In the genomic region with DNA sequence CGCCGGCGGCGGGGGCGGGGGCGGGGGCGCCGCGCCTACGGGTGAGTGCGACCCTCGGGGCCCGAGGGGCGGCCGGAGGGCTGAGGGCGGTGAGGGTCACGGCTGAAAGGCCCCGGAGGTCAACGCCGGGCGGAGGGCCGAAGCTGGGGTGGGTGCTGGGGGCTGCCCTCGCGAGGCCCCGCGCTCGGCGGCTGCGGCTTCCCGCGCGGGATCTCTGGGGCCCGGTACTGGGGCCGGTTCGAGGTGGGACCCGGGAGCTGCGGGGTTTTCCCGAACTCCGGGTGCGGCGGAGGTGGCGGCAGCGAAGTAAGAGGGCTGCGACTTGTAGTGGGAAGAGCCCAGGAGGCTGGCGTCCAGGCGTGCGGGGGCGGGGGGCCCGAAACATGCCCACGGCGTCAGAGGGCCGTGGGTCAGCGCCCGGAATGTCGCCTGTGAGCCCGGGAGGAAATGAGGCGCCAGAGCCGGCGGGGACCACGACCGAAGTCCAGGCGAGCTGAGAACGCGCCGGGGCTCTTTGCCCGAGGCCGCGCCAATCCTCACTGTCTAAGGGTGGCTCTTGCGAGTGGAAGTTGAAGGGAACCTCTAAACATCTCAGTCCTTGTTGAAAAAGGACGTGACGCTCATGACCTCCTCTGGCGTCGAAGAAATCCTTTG, we compare ENCODE assay signal across 8 cellular contexts. TPM values are rescaled to one million over a fixed set of nuclear protein-coding genes. Genes with fewer than 3 reads are reported as not detected.
DNase-seq lines count a peak whose midpoint lies in the region; ATAC-seq and TF ChIP-seq lines count a peak whose summit lies in the region.

No MANE protein-coding gene starts in this region.

- peak overlapping the region; percentile 76 for H3K9ac ChIP-seq in NT2/D1 (ENCODE audit: insufficient read length, low read depth)

- POLR2A ChIA-PET in AG04449 (lab: Yijun Ruan, JAX), result interaction anchor here (0.6 kb wide), 1 partner anchor 108 kb away, joined by 3 read pairs; no protein-coding TSS in a partner anchor

- WGBS in ectodermal cell, 2 experiments, result 1% methylated on average over 69 to 72 of the region's 73 CpGs

- H3K27ac ChIP-seq in ectodermal cell (ENCODE audit: insufficient read depth, low read depth, low read length, poor library complexity, severe bottlenecking) (no peak overlapping the region), uterus (peak overlapping the region; percentile 82 to 87)

- H3K36me3 ChIP-seq in NT2/D1 (ENCODE audit: insufficient read depth, insufficient read length, low read length), result no peaks in the 10 kb centered on the region
- no peaks in the 10 kb centered on the region for H3K36me3 ChIP-seq in ectodermal cell (ENCODE audit: control insufficient read depth, insufficient read depth, low read length)
- H3K36me3 ChIP-seq in uterus, result no peaks in the 10 kb centered on the region

- intact Hi-C loops in uterus (cut with DNase I; ENCODE audit: low total_unique reads), result no loop called here

- peaks cover 17% of the 10 kb centered on the region for H3K4me1 Mint-ChIP-seq in mesothelial cell of epicardium

- CTCF ChIA-PET in AG04449 (lab: Yijun Ruan, JAX), result interaction anchor here (1.0 kb wide), 1 partner anchor 95 kb away, joined by 3 read pairs; no protein-coding TSS in a partner anchor

- peak in 1 of 2 donors; percentile 24 for TF ChIP-seq POLR2A in uterus (IDR thresholded peaks at IDR 0.05)

- no peaks in the 10 kb centered on the region for H3K27me3 Mint-ChIP-seq in mesothelial cell of epicardium (ENCODE audit: low read depth)

- peak; percentile 18 for ATAC-seq in GM18907 (IDR thresholded peaks at IDR 0.05; ENCODE audit: unreplicated experiment)

- no peak for TF ChIP-seq CTCF in AG04449 (IDR thresholded peaks at IDR 0.05; ENCODE audit: insufficient read depth, low read length, missing control alignments)
- TF ChIP-seq CTCF in mesothelial cell of epicardium (IDR thresholded peaks at IDR 0.05; ENCODE audit: unreplicated experiment), result no peak
- no peak for TF ChIP-seq CTCF in uterus (IDR thresholded peaks at IDR 0.05)
- TF ChIP-seq CTCF in GM10266 (IDR thresholded peaks at IDR 0.05; ENCODE audit: control insufficient read depth, insufficient read depth, low read depth, missing control alignments), result no peak

- peak overlapping the region; percentile 74 for H3K4me3 Mint-ChIP-seq in mesothelial cell of epicardium

- no peaks in the 10 kb centered on the region for H3K4me1 ChIP-seq in NT2/D1 (ENCODE audit: insufficient read depth, insufficient read length)
- H3K4me1 ChIP-seq in ectodermal cell (ENCODE audit: control insufficient read depth, insufficient read depth, low read length), result no peaks in the 10 kb centered on the region
- H3K4me1 ChIP-seq in uterus, result no peaks in the 10 kb centered on the region

- peak overlapping the region; percentile 61 for H3K4me3 ChIP-seq in AG04449 (ENCODE audit: low read depth, low read length)
- peak overlapping the region; percentile 55 for H3K4me3 ChIP-seq in NT2/D1 (ENCODE audit: insufficient read length, low read depth)
- H3K4me3 ChIP-seq in ectodermal cell (ENCODE audit: insufficient read depth, low read depth, low read length), result peak overlapping the region; percentile 51
- H3K4me3 ChIP-seq in uterus, result peak overlapping the region; percentile 40 to 70

- peaks cover 18% of the 10 kb centered on the region for H3K9me3 Mint-ChIP-seq in mesothelial cell of epicardium

- H3K36me3 Mint-ChIP-seq in mesothelial cell of epicardium, result no peaks in the 10 kb centered on the region

- H3K9me3 ChIP-seq in NT2/D1 (ENCODE audit: insufficient read depth, low read length), result no peaks in the 10 kb centered on the region
- H3K9me3 ChIP-seq in ectodermal cell (ENCODE audit: control insufficient read depth, low read length), result no peaks in the 10 kb centered on the region
- H3K9me3 ChIP-seq in uterus, result no peaks in the 10 kb centered on the region

- DNase-seq in AG04449 (ENCODE audit: low read depth, low spot score) (no peak), NT2/D1 (ENCODE audit: low read depth, low spot score) (no peak), mesothelial cell of epicardium (ENCODE audit: low spot score in 2 of 2, unreplicated experiment in 2 of 2) (peak in 1 of 2 experiments; percentile 43), uterus (peak; percentile 25 to 37), GM10266 (ENCODE audit: extremely low spot score) (no peak), activated gamma-delta T cell (lab: John Stamatoyannopoulos, UW) (no peak)

- H3K27ac Mint-ChIP-seq in mesothelial cell of epicardium, result peak overlapping the region; percentile 43

- H3K27me3 ChIP-seq in NT2/D1 (ENCODE audit: insufficient read depth, insufficient read length) (peaks cover 46% of the 10 kb centered on the region), ectodermal cell (ENCODE audit: control insufficient read depth, insufficient read depth, low read length, poor library complexity, severe bottlenecking) (peaks cover 34% of the 10 kb centered on the region), uterus (no peaks in the 10 kb centered on the region)

RNA-seq across cellular contexts. Expression of a gene that starts 0.4 kb away (rescaled TPM):
- 4.6 TPM for polyA plus RNA-seq in ectodermal cell (2013, experiment 1 of 4)
- polyA plus RNA-seq in ectodermal cell (2013, experiment 2 of 4), result 3.7 TPM
- polyA plus RNA-seq in ectodermal cell (2013, experiment 3 of 4), result 3.6 TPM
- polyA plus RNA-seq in ectodermal cell (2013, experiment 4 of 4), result 4.8 TPM
- total RNA-seq in mesothelial cell of epicardium, result 24.3 to 24.7 TPM (median 24.5 TPM) in 3 replicates
- total RNA-seq in uterus, result 10 to 100 TPM; 20.2 to 60.0 (median 39.9) TPM

Comparison
In these comparisons a context has a peak if more than half of its experiments do, and no peak if none do; other contexts are left out.
1. DNase-seq: peak in uterus (2 of 2); none in AG04449 (single experiment), NT2/D1 (single experiment), GM10266 (single experiment) and activated gamma-delta T cell (single experiment).
2. Peak in every context shown above with its lines, with median percentiles within 50 percentile points of each other: H3K4me3 ChIP-seq.